Comparison of ENCODE assay signal across 1 cellular context in genomic region chr13:40024962-40025714, GRCh38.
TF ChIP-seq lines count a peak whose summit lies in the region.

No MANE protein-coding gene starts in this region.

TF ChIP-seq in SK-N-SH, 30 proteins besides CTCF, POLR2A, EP300 and RAD21:
- TF ChIP-seq IRF3 (IDR thresholded peaks at IDR 0.05; ENCODE audit: low read depth, low read length), result no peak
- TF ChIP-seq POLR2AphosphoS5 (IDR thresholded peaks at IDR 0.05; ENCODE audit: low read depth, low read length), result no peak
- TF ChIP-seq NFIC (IDR thresholded peaks at IDR 0.05; ENCODE audit: borderline replicate concordance), result no peak
- TF ChIP-seq PBX3 (IDR thresholded peaks at IDR 0.05), result no peak
- peak; percentile 75; the same call in 1 of the 2 replicates for TF ChIP-seq RCOR1 (IDR thresholded peaks at IDR 0.05; ENCODE audit: low read length)
- TF ChIP-seq RFX5 (IDR thresholded peaks at IDR 0.05; ENCODE audit: low read length), result no peak
- TF ChIP-seq GATA2 (CRISPR knock-in tag; IDR thresholded peaks at IDR 0.05), result peak; percentile 54; the same call in 1 of the 2 replicates
- TF ChIP-seq JUND (IDR thresholded peaks at IDR 0.05), result no peak
- TF ChIP-seq TCF12 (IDR thresholded peaks at IDR 0.05), result peak; percentile 34; the same call in 1 of the 2 replicates
- no peak for TF ChIP-seq FOSL2 (IDR thresholded peaks at IDR 0.05; ENCODE audit: borderline replicate concordance, low read depth)
- no peak for TF ChIP-seq EZH2phosphoT487 (IDR thresholded peaks at IDR 0.05; ENCODE audit: borderline replicate concordance, low read depth)
- peak; percentile 23 for TF ChIP-seq CHD2 (IDR thresholded peaks at IDR 0.05; ENCODE audit: low read length, partially characterized antibody)
- no peak for TF ChIP-seq TAF1 (IDR thresholded peaks at IDR 0.05; ENCODE audit: borderline replicate concordance, low read depth, low read length)
- no peak for TF ChIP-seq SIN3A (IDR thresholded peaks at IDR 0.05; ENCODE audit: borderline replicate concordance, low read depth, low read length)
- no peak for TF ChIP-seq MEF2A (IDR thresholded peaks at IDR 0.05; ENCODE audit: borderline replicate concordance, low read depth)
- no peak for TF ChIP-seq FOXM1 (IDR thresholded peaks at IDR 0.05; ENCODE audit: low read depth)
- TF ChIP-seq RXRA (IDR thresholded peaks at IDR 0.05; ENCODE audit: borderline replicate concordance, low read depth), result no peak
